8 cellular contexts compared by ENCODE assay signal in the genomic region with DNA sequence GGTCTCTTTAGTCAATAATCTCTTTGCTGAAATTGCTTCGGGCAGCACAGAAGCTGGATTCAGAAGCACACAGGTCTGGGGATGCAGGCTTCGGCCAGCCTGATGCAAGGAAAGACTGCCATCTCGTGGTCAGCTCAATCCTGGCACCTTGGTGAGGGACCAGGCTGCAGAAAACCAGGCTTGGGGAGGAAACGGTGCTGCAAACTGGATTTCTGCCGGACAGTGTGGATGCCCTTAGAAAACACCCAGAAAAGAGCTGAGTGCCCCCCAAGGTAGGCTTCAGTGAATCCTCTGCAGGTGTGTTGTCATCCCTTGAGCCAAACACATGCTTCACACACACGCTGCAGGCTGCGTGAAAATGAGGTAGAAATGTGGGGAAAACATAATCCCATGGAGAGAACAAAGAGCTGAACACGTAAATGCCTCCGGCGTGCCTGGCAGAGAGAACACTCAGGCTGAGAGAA.
DNase-seq lines count a peak whose midpoint lies in the region; ATAC-seq, FAIRE-seq and TF ChIP-seq lines count a peak whose summit lies in the region.

No MANE protein-coding gene starts in this region.

- in situ Hi-C loops in ACHN (cut with HindIII; ENCODE audit: low pct_ligation_motif_present, low pct_unique_long_range_greater_than_20kb, low sequenced_read_pairs): no loop called here

- no peaks in the 10 kb centered on the region for H3K36me3 Mint-ChIP-seq in activated T-helper 17 cell treated with anti-CD3 and anti-CD28 coated beads, Interleukin-2, amount 50 U/mL, for 72 hours (ENCODE audit: low read depth)

- TF ChIP-seq POLR2A in GM12891 (IDR thresholded peaks at IDR 0.05; ENCODE audit: low read depth, low read length): no peak

- H3K4me3 Mint-ChIP-seq in activated T-helper 17 cell treated with anti-CD3 and anti-CD28 coated beads, Interleukin-2, amount 50 U/mL, for 72 hours: no peak overlapping the region

- peak; percentile 77 for FAIRE-seq in GM12891 (lab: Jason Lieb, UNC)

- DNase-seq in ACHN: peak; percentile 44
- DNase-seq in GM12891 (ENCODE audit: insufficient read length, low spot score): peak; percentile 22
- peak; percentile 66 for DNase-seq in OCI-M1 (lab: John Stamatoyannopoulos, UW)
- peak; percentile 1 for DNase-seq in activated effector memory CD4-positive, alpha-beta T cell treated with Interleukin-2 at 50 U/mL for 16 hours
- DNase-seq in germinal center (ENCODE audit: low spot score): peak; percentile 51
- peak; percentile 37 for DNase-seq in renal cortical epithelial cell (ENCODE audit: low read depth)

- no peaks in the 10 kb centered on the region for H3K9me3 Mint-ChIP-seq in activated T-helper 17 cell treated with anti-CD3 and anti-CD28 coated beads, Interleukin-2, amount 50 U/mL, for 72 hours

- peaks cover 39% of the 10 kb centered on the region for H3K27me3 Mint-ChIP-seq in activated T-helper 17 cell treated with anti-CD3 and anti-CD28 coated beads, Interleukin-2, amount 50 U/mL, for 72 hours

- ATAC-seq in HG03571 (IDR thresholded peaks at IDR 0.05; ENCODE audit: unreplicated experiment): peak; percentile 61
- ATAC-seq in activated T-helper 17 cell treated with anti-CD3 and anti-CD28 coated beads, Interleukin-2, amount 50 U/mL, for 72 hours (replicated peaks): no peak

- H3K4me1 Mint-ChIP-seq in activated T-helper 17 cell treated with anti-CD3 and anti-CD28 coated beads, Interleukin-2, amount 50 U/mL, for 72 hours: no peaks in the 10 kb centered on the region

- no peak overlapping the region for H3K27ac Mint-ChIP-seq in activated T-helper 17 cell treated with anti-CD3 and anti-CD28 coated beads, Interleukin-2, amount 50 U/mL, for 72 hours

TF ChIP-seq in GM12891, 5 proteins besides CTCF, POLR2A, EP300 and RAD21:
- TF ChIP-seq POU2F2 (IDR thresholded peaks at IDR 0.05; ENCODE audit: low read depth, low read length) (no peak), SPI1 (IDR thresholded peaks at IDR 0.05; ENCODE audit: low read depth, low read length) (no peak), PAX5 (IDR thresholded peaks at IDR 0.05; ENCODE audit: insufficient read depth, low read length, severe bottlenecking) (no peak), POLR2AphosphoS5 (IDR thresholded peaks at IDR 0.05; ENCODE audit: low read depth, low read length) (no peak), TAF1 (IDR thresholded peaks at IDR 0.05; ENCODE audit: low read depth, low read length) (no peak)

Comparison
In these comparisons a context has a peak if more than half of its experiments do, and no peak if none do; other contexts are left out.
1. DNase-seq: peak in every context shown above with its lines; median percentile 66 in OCI-M1; 51 in germinal center; 44 in ACHN; 37 in renal cortical epithelial cell; 22 in GM12891; 1 in activated effector memory CD4-positive, alpha-beta T cell treated with Interleukin-2 at 50 U/mL for 16 hours.